Comparison of ENCODE assay signal across 15 cellular contexts in genomic region chr14:89394920-89395319, GRCh38.
"Had no signal": no experiment of that assay in that cellular context is flagged by ENCODE, and none has a peak within 500 bp of the region (broad histone marks: within the 10 kb centered on the region; RNA-seq: fewer than 3 reads in every experiment).

No MANE protein-coding gene starts in this region.

- H3K9me3 ChIP-seq: transverse colon had no signal

- H3K27ac Mint-ChIP-seq: activated CD8-positive, alpha-beta T cell treated with anti-CD3 and anti-CD28 coated beads for 36 hours; activated T-cell treated with anti-CD3 and anti-CD28 coated beads, Interleukin-2, amount 50 U/mL, for 72 hours; endodermal cell; nephron progenitor cell had no signal

- H3K9me3 Mint-ChIP-seq: activated CD8-positive, alpha-beta T cell treated with anti-CD3 and anti-CD28 coated beads for 36 hours; activated T-cell treated with anti-CD3 and anti-CD28 coated beads, Interleukin-2, amount 50 U/mL, for 72 hours; endodermal cell had no signal

- H3K27ac ChIP-seq: transverse colon, VCaP had no signal

- H3K27me3 ChIP-seq: transverse colon had no signal

- H3K36me3 ChIP-seq: transverse colon had no signal

- H3K4me3 ChIP-seq: transverse colon had no signal

- H3K4me3 Mint-ChIP-seq: activated CD4-positive, alpha-beta T cell treated with anti-CD3 and anti-CD28 coated beads for 36 hours; activated CD8-positive, alpha-beta T cell treated with anti-CD3 and anti-CD28 coated beads for 36 hours; activated T-cell treated with anti-CD3 and anti-CD28 coated beads, Interleukin-2, amount 50 U/mL, for 72 hours; endodermal cell; nephron progenitor cell had no signal

- DNase-seq: activated CD4-positive, alpha-beta T cell treated with anti-CD3 and anti-CD28 coated beads for 36 hours; activated CD8-positive, alpha-beta memory T cell treated with anti-CD3 and anti-CD28 coated beads, Interleukin-2, amount 50 U/mL, for 4 hours; activated CD8-positive, alpha-beta T cell treated with anti-CD3 and anti-CD28 coated beads for 36 hours; activated naive CD4-positive, alpha-beta T cell; activated T-cell treated with anti-CD3 and anti-CD28 coated beads, Interleukin-2, amount 50 U/mL, for 72 hours; endodermal cell; erythroblast; left colon; mammary epithelial cell; nephron progenitor cell; stimulated activated CD4-positive, alpha-beta T cell treated with anti-CD3 and anti-CD28 coated beads, Interleukin-4, amount 100 ng/mL, for 1 hour; stimulated activated CD8-positive, alpha-beta memory T cell treated with anti-CD3 and anti-CD28 coated beads, Interleukin-4, amount 100 ng/mL, for 48 hours; T1000; transverse colon had no signal

- H3K27me3 Mint-ChIP-seq: activated CD4-positive, alpha-beta T cell treated with anti-CD3 and anti-CD28 coated beads for 36 hours; activated CD8-positive, alpha-beta T cell treated with anti-CD3 and anti-CD28 coated beads for 36 hours had no signal

- ATAC-seq: activated CD4-positive, alpha-beta T cell treated with anti-CD3 and anti-CD28 coated beads for 36 hours; activated CD8-positive, alpha-beta T cell treated with anti-CD3 and anti-CD28 coated beads for 36 hours; activated T-cell treated with anti-CD3 and anti-CD28 coated beads, Interleukin-2, amount 50 U/mL, for 72 hours; left colon had no signal
